In genomic region chr3:178308696-178309278, GRCh38 we compare ENCODE assay signal across 18 cellular contexts.
"Had no signal": no experiment of that assay in that cellular context is flagged by ENCODE, and none has a peak within 500 bp of the region (broad histone marks: within the 10 kb centered on the region; RNA-seq: fewer than 3 reads in every experiment).

No MANE protein-coding gene starts in this region.

- H3K27ac Mint-ChIP-seq: activated naive CD4-positive, alpha-beta T cell treated with anti-CD3 and anti-CD28 coated beads for 36 hours; activated naive CD8-positive, alpha-beta T cell treated with anti-CD3 and anti-CD28 coated beads, Interleukin-2, amount 50 U/mL, for 24 hours; activated T-helper 2 cell treated with anti-CD3 and anti-CD28 coated beads, Interferon-gamma antibody, Interleukin-2, Interleukin-4, amounts not matched to agents 10 μg/mL and 5 μg/mL and 100 μg/mL, durations not matched to agents 14 hours and 24 hours and 36 hours; neural progenitor cell; stimulated activated naive CD8-positive, alpha-beta T cell treated with anti-CD3 and anti-CD28 coated beads, Interleukin-15, Interleukin-2, amounts not matched to agents 100 ng/mL and 50 ng/mL, for 24 hours; type B pancreatic cell had no signal

- H3K9me3 Mint-ChIP-seq: activated naive CD4-positive, alpha-beta T cell treated with anti-CD3 and anti-CD28 coated beads for 36 hours; activated naive CD8-positive, alpha-beta T cell treated with anti-CD3 and anti-CD28 coated beads, Interleukin-2, amount 50 U/mL, for 24 hours; activated T-helper 2 cell treated with anti-CD3 and anti-CD28 coated beads, Interferon-gamma antibody, Interleukin-2, Interleukin-4, amounts not matched to agents 10 μg/mL and 5 μg/mL and 100 μg/mL, durations not matched to agents 14 hours and 24 hours and 36 hours; stimulated activated naive CD8-positive, alpha-beta T cell treated with anti-CD3 and anti-CD28 coated beads, Interleukin-15, Interleukin-2, amounts not matched to agents 100 ng/mL and 50 ng/mL, for 24 hours had no signal

- FAIRE-seq: astrocyte had no signal

- H3K36me3 ChIP-seq: gastroesophageal sphincter, heart right ventricle, neural progenitor cell, ovary, right lobe of liver, suprapubic skin had no signal

- H3K9me3 ChIP-seq: ovary, right lobe of liver, suprapubic skin had no signal

- ATAC-seq: activated naive CD8-positive, alpha-beta T cell treated with anti-CD3 and anti-CD28 coated beads, Interleukin-2, amount 50 U/mL, for 24 hours; gastroesophageal sphincter; heart right ventricle; left colon; right lobe of liver had no signal

- H3K4me3 ChIP-seq: gastroesophageal sphincter, heart right ventricle, neural progenitor cell, ovary, right lobe of liver, smooth muscle cell, suprapubic skin had no signal

- H3K9ac ChIP-seq: neural progenitor cell had no signal

- H3K4me1 Mint-ChIP-seq: activated naive CD8-positive, alpha-beta T cell treated with anti-CD3 and anti-CD28 coated beads, Interleukin-2, amount 50 U/mL, for 24 hours; naive B cell had no signal

- H3K4me2 ChIP-seq: neural progenitor cell, smooth muscle cell had no signal

- DNase-seq: activated CD4-positive, CD25-positive, alpha-beta regulatory T cell treated with anti-CD3 and anti-CD28 coated beads, Interleukin-2, amount 50 U/mL, for 72 hours; activated naive CD4-positive, alpha-beta T cell treated with anti-CD3 and anti-CD28 coated beads for 36 hours; activated naive CD8-positive, alpha-beta T cell treated with anti-CD3 and anti-CD28 coated beads, Interleukin-2, amount 50 U/mL, for 24 hours; activated T-cell treated with anti-CD3 and anti-CD28 coated beads, Interleukin-2, amount 50 U/mL, for 1 hour; heart right ventricle; left colon; naive B cell; ovary; right lobe of liver; T-helper 9 cell had no signal

- H3K27me3 ChIP-seq: gastroesophageal sphincter, heart right ventricle, neural progenitor cell, ovary, right lobe of liver, suprapubic skin had no signal

- H3K27ac ChIP-seq: gastroesophageal sphincter, heart right ventricle, neural progenitor cell, ovary, right lobe of liver, suprapubic skin had no signal

- H3K4me1 ChIP-seq: gastroesophageal sphincter, heart right ventricle, right lobe of liver, suprapubic skin had no signal

- H3K27me3 Mint-ChIP-seq: activated naive CD8-positive, alpha-beta T cell treated with anti-CD3 and anti-CD28 coated beads, Interleukin-2, amount 50 U/mL, for 24 hours; stimulated activated naive CD8-positive, alpha-beta T cell treated with anti-CD3 and anti-CD28 coated beads, Interleukin-15, Interleukin-2, amounts not matched to agents 100 ng/mL and 50 ng/mL, for 24 hours had no signal

- H3K36me3 Mint-ChIP-seq: naive B cell, neural progenitor cell, type B pancreatic cell had no signal

- H2AFZ ChIP-seq: neural progenitor cell had no signal

- H3K4me3 Mint-ChIP-seq: activated naive CD4-positive, alpha-beta T cell treated with anti-CD3 and anti-CD28 coated beads for 36 hours; activated naive CD8-positive, alpha-beta T cell treated with anti-CD3 and anti-CD28 coated beads, Interleukin-2, amount 50 U/mL, for 24 hours; naive B cell; neural progenitor cell; stimulated activated naive CD8-positive, alpha-beta T cell treated with anti-CD3 and anti-CD28 coated beads, Interleukin-15, Interleukin-2, amounts not matched to agents 100 ng/mL and 50 ng/mL, for 24 hours; type B pancreatic cell had no signal
